ENCODE assay signal across 1 cellular context in the genomic region with DNA sequence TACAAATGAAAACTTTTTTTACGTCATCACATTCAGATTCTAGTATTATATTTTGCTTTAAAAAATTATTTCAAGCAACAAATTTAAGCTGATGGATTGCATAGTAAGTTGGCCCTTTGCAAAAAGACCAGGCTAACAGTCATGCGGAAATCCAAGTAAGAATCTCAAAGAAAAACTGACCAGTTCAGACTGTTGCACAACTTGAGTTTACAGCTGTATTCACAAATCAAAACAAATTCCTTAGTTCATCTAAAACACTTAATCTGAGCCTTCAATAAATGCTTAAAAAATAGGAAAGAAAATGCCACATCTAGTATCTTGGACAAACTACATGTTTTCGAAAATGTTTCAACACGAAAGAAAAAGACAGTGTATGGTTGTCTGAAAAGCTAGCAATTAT.
A peak's percentile ranks its signal among the peaks of the same experiment; 100 is the strongest.
TF ChIP-seq lines count a peak whose summit lies in the region.

No MANE protein-coding gene starts in this region.

TF ChIP-seq in GM12878, 131 proteins besides CTCF, POLR2A, EP300 and RAD21:
- TF ChIP-seq TCF3 (IDR thresholded peaks at IDR 0.05; ENCODE audit: borderline replicate concordance, insufficient read depth, low read depth, low read length) (no peak), SMC3 (IDR thresholded peaks at IDR 0.05; ENCODE audit: borderline replicate concordance, low read length) (no peak), GATAD2B (conservative IDR thresholded peaks at IDR 0.05; ENCODE audit: low read depth) (no peak), PRDM15 (CRISPR knock-in tag; IDR thresholded peaks at IDR 0.05) (no peak), IKZF1 (conservative IDR thresholded peaks at IDR 0.05) (no peak), ZNF207 (IDR thresholded peaks at IDR 0.05; ENCODE audit: borderline replicate concordance) (no peak), ZBED1 (IDR thresholded peaks at IDR 0.05; ENCODE audit: borderline replicate concordance) (no peak), ZNF274 (IDR thresholded peaks at IDR 0.05; ENCODE audit: insufficient read depth, insufficient read length) (no peak)
- TF ChIP-seq, protein P1, sequence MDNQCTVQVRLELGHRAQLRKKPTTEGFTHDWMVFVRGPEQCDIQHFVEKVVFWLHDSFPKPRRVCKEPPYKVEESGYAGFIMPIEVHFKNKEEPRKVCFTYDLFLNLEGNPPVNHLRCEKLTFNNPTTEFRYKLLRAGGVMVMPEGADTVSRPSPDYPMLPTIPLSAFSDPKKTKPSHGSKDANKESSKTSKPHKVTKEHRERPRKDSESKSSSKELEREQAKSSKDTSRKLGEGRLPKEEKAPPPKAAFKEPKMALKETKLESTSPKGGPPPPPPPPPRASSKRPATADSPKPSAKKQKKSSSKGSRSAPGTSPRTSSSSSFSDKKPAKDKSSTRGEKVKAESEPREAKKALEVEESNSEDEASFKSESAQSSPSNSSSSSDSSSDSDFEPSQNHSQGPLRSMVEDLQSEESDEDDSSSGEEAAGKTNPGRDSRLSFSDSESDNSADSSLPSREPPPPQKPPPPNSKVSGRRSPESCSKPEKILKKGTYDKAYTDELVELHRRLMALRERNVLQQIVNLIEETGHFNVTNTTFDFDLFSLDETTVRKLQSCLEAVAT (IDR thresholded peaks at IDR 0.05) = 0 out of 2 replicates have a peak, but pooled peaks have one; percentile 29
